Comparison of ENCODE assay signal across 34 cellular contexts in the genomic region with DNA sequence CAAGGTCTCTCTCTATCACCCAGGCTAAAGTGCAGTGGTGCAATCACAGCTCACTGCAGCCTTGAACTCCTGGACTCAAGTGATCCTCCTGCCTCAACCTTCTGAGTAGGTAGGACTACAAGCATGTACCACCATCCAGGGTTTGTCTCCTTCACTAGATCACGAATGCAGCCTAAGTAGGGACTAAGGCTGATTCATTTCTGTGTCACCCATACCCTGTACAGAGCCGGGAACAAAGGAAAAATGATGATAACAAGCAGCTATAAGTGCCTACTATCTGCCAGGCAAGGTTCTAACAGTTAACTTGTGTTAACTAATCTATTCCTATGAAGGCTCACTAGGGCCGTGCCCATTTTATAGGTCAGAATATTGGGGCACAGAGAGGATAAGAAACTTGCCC. TPM values are rescaled to one million over a fixed set of nuclear protein-coding genes. Genes with fewer than 3 reads are reported as not detected.
DNase-seq lines count a peak whose midpoint lies in the region; ATAC-seq and TF ChIP-seq lines count a peak whose summit lies in the region.
"Had no signal": no experiment of that assay in that cellular context is flagged by ENCODE, and none has a peak within 500 bp of the region (broad histone marks: within the 10 kb centered on the region; RNA-seq: fewer than 3 reads in every experiment).

No MANE protein-coding gene starts in this region.

- H3K4me1 ChIP-seq in right cardiac atrium (ENCODE audit: control insufficient read depth, insufficient read depth, low read length) (peaks cover 5% of the 10 kb centered on the region), heart right ventricle (peaks cover 0 to 26% (median 13%) of the 10 kb centered on the region in 9 donors), PC-9 (replicated peaks; ENCODE audit: insufficient read depth) (peaks cover 59% of the 10 kb centered on the region), mesendoderm (ENCODE audit: control insufficient read depth, low read depth, low read length) (no peaks in the 10 kb centered on the region)

- POLR2A ChIA-PET in PC-9 (lab: Charles Lee; ENCODE audit: unreplicated experiment): interaction anchor here (0.5 to 0.8 kb wide), 2 partner anchors 59 to 90 kb away, joined by 3 to 6 read pairs; partner anchors contain the start of gene RPL32

- BruUV-seq in PC-9 (replicated peaks; lab: Mats Ljungman, UMichigan): no TSS peak

- H3K9me3 Mint-ChIP-seq in type B pancreatic cell: no peaks in the 10 kb centered on the region
- H3K9me3 Mint-ChIP-seq: activated CD4-positive, alpha-beta memory T cell treated with anti-CD3 and anti-CD28 coated beads for 36 hours; activated T-cell treated with anti-CD3 and anti-CD28 coated beads, Interleukin-2, amount 50 U/mL, for 72 hours; neural crest cell had no signal

- no peaks in the 10 kb centered on the region; the same call in 1 of the 2 replicates for H3K9me2 ChIP-seq in PC-9 (ENCODE audit: insufficient read depth)

- H3K23ac ChIP-seq in mesendoderm (ENCODE audit: low read length): no peak overlapping the region

- H4K20me1 ChIP-seq in PC-9 (ENCODE audit: insufficient read depth): no peaks in the 10 kb centered on the region

- H2BK15ac ChIP-seq in mesendoderm (replicated peaks; ENCODE audit: low read depth): no peak overlapping the region

- no peaks in the 10 kb centered on the region for H3K27me3 Mint-ChIP-seq in type B pancreatic cell

- H3K27ac Mint-ChIP-seq in type B pancreatic cell: peak overlapping the region; percentile 86
- H3K27ac Mint-ChIP-seq: activated CD4-positive, alpha-beta memory T cell treated with anti-CD3 and anti-CD28 coated beads for 36 hours; activated T-cell treated with anti-CD3 and anti-CD28 coated beads, Interleukin-2, amount 50 U/mL, for 72 hours; CD4-positive, alpha-beta memory T cell; T-helper 17 cell had no signal

- H2BK120ac ChIP-seq in mesendoderm (ENCODE audit: low read depth, low read length): no peak overlapping the region

- H3K36me3 Mint-ChIP-seq in type B pancreatic cell: no peaks in the 10 kb centered on the region
- H3K36me3 Mint-ChIP-seq: activated CD4-positive, alpha-beta memory T cell treated with anti-CD3 and anti-CD28 coated beads for 36 hours; CD4-positive, alpha-beta memory T cell had no signal

- no peak overlapping the region for H3K18ac ChIP-seq in mesendoderm (ENCODE audit: low read length)

- H3K9ac ChIP-seq in mesendoderm (ENCODE audit: low read length): no peak overlapping the region
- H3K9ac ChIP-seq: parathyroid adenoma had no signal

- H3K4me2 ChIP-seq in PC-9 (peak overlapping the region; percentile 58), mesendoderm (ENCODE audit: low read length) (no peak overlapping the region)
- H3K4me2 ChIP-seq: A549 had no signal

- intact Hi-C loops in right cardiac atrium (cut with DNase I) (no loop called here), heart right ventricle (cut with DNase I) (no loop called here), PC-9 (cut with micrococcal nuclease; ENCODE audit: unreplicated experiment) (loop anchor here (5.0 to 10.0 kb wide), 4 partner anchors 60 to 557 kb away; partner anchors contain the start of gene RAF1)

- 57% methylated on average over 3 of the region's 3 CpGs for WGBS in right cardiac atrium
- 47 to 52% methylated on average over 3 of the region's 3 CpGs for WGBS in heart right ventricle, 2 donors
- WGBS in mesendoderm (ENCODE audit: extremely low coverage, insufficient coverage, low lambda C conversion rate): no CpG with 5 or more reads among the region's 3 CpGs

- H3K4me3 Mint-ChIP-seq in type B pancreatic cell: no peak overlapping the region
- H3K4me3 Mint-ChIP-seq: activated CD4-positive, alpha-beta memory T cell treated with anti-CD3 and anti-CD28 coated beads for 36 hours; activated T-cell treated with anti-CD3 and anti-CD28 coated beads, Interleukin-2, amount 50 U/mL, for 72 hours; CD4-positive, alpha-beta memory T cell; neural crest cell; T-helper 17 cell had no signal

- H4K5ac ChIP-seq in mesendoderm (ENCODE audit: low read length): no peak overlapping the region

- H3K27me3 ChIP-seq in right cardiac atrium (ENCODE audit: control insufficient read depth, insufficient read depth) (no peaks in the 10 kb centered on the region), heart right ventricle (no peaks in the 10 kb centered on the region), PC-9 (ENCODE audit: insufficient read depth, low read depth) (no peaks in the 10 kb centered on the region), mesendoderm (ENCODE audit: insufficient read depth, low read length, poor library complexity) (no peaks in the 10 kb centered on the region)
- H3K27me3 ChIP-seq: esophagus muscularis mucosa, thyroid gland, vagina had no signal

- no peak overlapping the region for H3K4me3 ChIP-seq in right cardiac atrium (ENCODE audit: low read length)
- H3K4me3 ChIP-seq in heart right ventricle: no peak overlapping the region
- H3K4me3 ChIP-seq in PC-9: no peak overlapping the region
- H3K4me3 ChIP-seq in fibroblast of mammary gland (ENCODE audit: control insufficient read depth, low read depth, low read length): no peak overlapping the region
- no peak overlapping the region for H3K4me3 ChIP-seq in mesendoderm (ENCODE audit: low read length)
- H3K4me3 ChIP-seq: A549, esophagus muscularis mucosa, GM12878, thyroid gland, vagina had no signal

- TF ChIP-seq CTCF in heart right ventricle (IDR thresholded peaks at IDR 0.05) (no peak), PC-9 (conservative IDR thresholded peaks at IDR 0.05) (no peak), fibroblast of mammary gland (conservative IDR thresholded peaks at IDR 0.05; ENCODE audit: control insufficient read depth, insufficient read depth, low read depth, low read length) (no peak), type B pancreatic cell (conservative IDR thresholded peaks at IDR 0.05) (no peak)

- no peaks in the 10 kb centered on the region for H3K36me3 ChIP-seq in heart right ventricle
- peaks cover 8% of the 10 kb centered on the region for H3K36me3 ChIP-seq in PC-9 (ENCODE audit: low read depth)
- H3K36me3 ChIP-seq in mesendoderm (ENCODE audit: control insufficient read depth, insufficient read depth, low read length): no peaks in the 10 kb centered on the region
- H3K36me3 ChIP-seq: esophagus muscularis mucosa, thyroid gland, vagina had no signal

- CTCF ChIA-PET in PC-9 (lab: Charles Lee): interaction anchor here (0.7 to 1.2 kb wide), 3 partner anchors 8 to 89 kb away, joined by 3 read pairs; no protein-coding TSS in a partner anchor

- peaks cover 5% of the 10 kb centered on the region for H3K4me1 Mint-ChIP-seq in type B pancreatic cell (ENCODE audit: unreplicated experiment)
- H3K4me1 Mint-ChIP-seq: neural crest cell had no signal

- no peak overlapping the region for H2BK5ac ChIP-seq in mesendoderm (ENCODE audit: low read length)

- H3K27ac ChIP-seq in right cardiac atrium (ENCODE audit: low read length) (peak overlapping the region; percentile 73), heart right ventricle (peak overlapping the region in 4 of 10 donors; percentile 5 to 76 (median 68)), PC-9 (peak overlapping the region; percentile 93), mesendoderm (ENCODE audit: low read depth, low read length) (no peak overlapping the region)
- H3K27ac ChIP-seq: esophagus muscularis mucosa, parathyroid adenoma, thyroid gland, vagina had no signal

- ATAC-seq in right cardiac atrium (no peak), heart right ventricle (no peak), HG03280 (IDR thresholded peaks at IDR 0.05; ENCODE audit: unreplicated experiment) (no peak)
- ATAC-seq: activated T-cell treated with anti-CD3 and anti-CD28 coated beads, Interleukin-2, amount 50 U/mL, for 72 hours; left lobe of liver; sciatic nerve; SK-N-SH treated with all-trans-retinoic acid at 6 μM for 48 hours; T-helper 17 cell had no signal

- no peak overlapping the region for H2AK5ac ChIP-seq in mesendoderm (ENCODE audit: low read length)

- no peak overlapping the region for H4K8ac ChIP-seq in mesendoderm (ENCODE audit: low read depth, low read length)

- H3K56ac ChIP-seq in mesendoderm (ENCODE audit: low read length): no peak overlapping the region

- no peak overlapping the region for H2AFZ ChIP-seq in PC-9
- H2AFZ ChIP-seq: parathyroid adenoma had no signal

- no peaks in the 10 kb centered on the region for H3K79me1 ChIP-seq in mesendoderm (ENCODE audit: low read length)

- no peak overlapping the region for H3K4ac ChIP-seq in mesendoderm (ENCODE audit: low read depth, low read length)

- H3K9me3 ChIP-seq in right cardiac atrium (ENCODE audit: control insufficient read depth, low read length) (no peaks in the 10 kb centered on the region), heart right ventricle (no peaks in the 10 kb centered on the region), PC-9 (ENCODE audit: insufficient read depth, low read depth) (no peaks in the 10 kb centered on the region; the same call in 1 of the 2 replicates)
- H3K9me3 ChIP-seq: A549, esophagus muscularis mucosa, thyroid gland, vagina had no signal

- DNase-seq in right cardiac atrium (no peak), heart right ventricle (no peak), PC-9 (no peak), fibroblast of mammary gland (ENCODE audit: low read depth) (peak; percentile 14), type B pancreatic cell (ENCODE audit: extremely low spot score, unreplicated experiment) (no peak), mesendoderm (no peak), NCI-H748 treated with DMSO at 0.1 percent for 48 hours (lab: John Stamatoyannopoulos, UW) (no peak)
- DNase-seq: activated CD4-positive, alpha-beta memory T cell treated with anti-CD3 and anti-CD28 coated beads for 36 hours; activated CD4-positive, CD25-positive, alpha-beta regulatory T cell treated with anti-CD3 and anti-CD28 coated beads, Interleukin-2, amount 50 U/mL, for 72 hours; activated T-cell treated with anti-CD3 and anti-CD28 coated beads, Interleukin-2, amount 50 U/mL, for 72 hours; AML-193; CD4-positive, alpha-beta memory T cell; central memory CD4-positive, alpha-beta T cell; hypothalamus; NCI-H146; NCI-H2107; NCI-H446 treated with DMSO at 0.1 percent for 48 hours; NCI-H82; stimulated activated CD4-positive, alpha-beta T cell treated with anti-CD3 and anti-CD28 coated beads, Interleukin-4, amount 100 ng/mL, for 1 hour; T-helper 17 cell; thyroid gland had no signal

- H3K79me2 ChIP-seq in PC-9 (ENCODE audit: low read depth) (peaks cover 17% of the 10 kb centered on the region; the same call in 1 of the 2 replicates), mesendoderm (ENCODE audit: control insufficient read depth, insufficient read depth, low read length) (no peaks in the 10 kb centered on the region)
- H3K79me2 ChIP-seq: parathyroid adenoma had no signal

- peaks cover 41% of the 10 kb centered on the region; the same call in 1 of the 2 replicates for H3F3A ChIP-seq in PC-9 (ENCODE audit: insufficient read depth, low read depth)

RNA-seq across cellular contexts. Expression of gene TMEM40, which starts 6.9 kb away (rescaled TPM):
- total RNA-seq in right cardiac atrium: 1 to 10 TPM; 3.3 to 5.1 (median 3.7) TPM
- polyA plus RNA-seq in right cardiac atrium: 5.2 TPM
- total RNA-seq in heart right ventricle: 1 to 10 TPM in 9 of 10 donors, under 1 TPM in 1; 0.68 to 6.9 (median 2.3) TPM
- polyA plus RNA-seq in heart right ventricle: 10 to 100 TPM in 1 of 2 donors, under 1 TPM in 1; 0.71 to 10.1 TPM
- 30.5 and 33.9 TPM in 2 replicates for total RNA-seq in PC-9 (2021)
- 16.3 and 51.3 TPM in 2 replicates for total RNA-seq in type B pancreatic cell (ENCODE audit: low replicate concordance)
- polyA plus RNA-seq in mesendoderm (2013, experiment 1 of 2): 0.49 TPM
- 0.71 TPM for polyA plus RNA-seq in mesendoderm (2013, experiment 2 of 2)
- total RNA-seq: activated CD4-positive, alpha-beta memory T cell treated with anti-CD3 and anti-CD28 coated beads for 36 hours; activated T-cell treated with anti-CD3 and anti-CD28 coated beads, Interleukin-2, amount 50 U/mL, for 72 hours; CD4-positive, alpha-beta memory T cell; esophagus muscularis mucosa; frontal cortex; GM12878; LHCN-M2; mesenteric fat pad; neural crest cell; sciatic nerve; thyroid gland had no signal
- polyA plus RNA-seq: CD4-positive, alpha-beta memory T cell had no signal

RNA-seq across cellular contexts. Expression of gene CAND2, which starts 44.4 kb away (rescaled TPM):
- total RNA-seq in right cardiac atrium (10 to 100 TPM; 33.2 to 63.6 (median 50.4) TPM), heart right ventricle (10 to 100 TPM; 46.9 to 99.0 (median 68.4) TPM), PC-9 (2021) (0.30 and 0.37 TPM in 2 replicates), type B pancreatic cell (ENCODE audit: low replicate concordance) (5.5 and 11.1 TPM in 2 replicates)
- polyA plus RNA-seq in right cardiac atrium (36.6 TPM), heart right ventricle (10 to 100 TPM in 1 of 2 donors, 1 to 10 TPM in 1; 9.2 to 39.5 TPM)
- 1.7 TPM for polyA plus RNA-seq in mesendoderm (2013, experiment 1 of 2)
- polyA plus RNA-seq in mesendoderm (2013, experiment 2 of 2): 1.4 TPM
